ENCODE assay signal across 1 cellular context in genomic region chr3:4981160-4981687, GRCh38.
A peak's percentile ranks its signal among the peaks of the same experiment; 100 is the strongest.
TF ChIP-seq lines count a peak whose summit lies in the region.

No MANE protein-coding gene starts in this region.

TF ChIP-seq in K562, 482 proteins besides CTCF, POLR2A, EP300 and RAD21 (continued from another document and continues in another):
- no peak for TF ChIP-seq ZBTB2 (IDR thresholded peaks at IDR 0.05)
- peak; percentile 14; the same call in 1 of the 2 replicates for TF ChIP-seq NKRF (IDR thresholded peaks at IDR 0.05; ENCODE audit: borderline replicate concordance)
- TF ChIP-seq NFE2L1 (tag; IDR thresholded peaks at IDR 0.05; ENCODE audit: borderline replicate concordance, low read depth), result no peak
- no peak for TF ChIP-seq HDGF (IDR thresholded peaks at IDR 0.05)
- 0 out of 2 replicates have a peak, but pooled peaks have one; percentile 0 for TF ChIP-seq POLR2AphosphoS5 (IDR thresholded peaks at IDR 0.05; ENCODE audit: control insufficient read depth, insufficient read depth, low read depth, low read length)
- no peak for TF ChIP-seq GABPB1 (CRISPR knock-in tag; IDR thresholded peaks at IDR 0.05)
- TF ChIP-seq ZNF655 (CRISPR knock-in tag; IDR thresholded peaks at IDR 0.05), result 0 out of 2 replicates have a peak, but pooled peaks have one; percentile 13
- no peak for TF ChIP-seq KAT7 (CRISPR knock-in tag; IDR thresholded peaks at IDR 0.05; ENCODE audit: borderline replicate concordance)
- no peak for TF ChIP-seq SNIP1 (IDR thresholded peaks at IDR 0.05; ENCODE audit: low read depth)
- TF ChIP-seq TAF7 (tag; IDR thresholded peaks at IDR 0.05), result 0 out of 2 replicates have a peak, but pooled peaks have one; percentile 13
- TF ChIP-seq TEAD1 (CRISPR knock-in tag; IDR thresholded peaks at IDR 0.05), result peak in 1 of 2 experiments; percentile 80; a peak in 1 of 4 replicates
- no peak for TF ChIP-seq RFX5 (IDR thresholded peaks at IDR 0.05; ENCODE audit: low read depth, low read length)
- no peak for TF ChIP-seq JUN (IDR thresholded peaks at IDR 0.05; ENCODE audit: borderline replicate concordance, low read depth, low read length)
- 0 out of 2 replicates have a peak, but pooled peaks have one; percentile 82 for TF ChIP-seq JUN (CRISPR knock-in tag; IDR thresholded peaks at IDR 0.05; ENCODE audit: borderline replicate concordance)
- TF ChIP-seq KDM5B (IDR thresholded peaks at IDR 0.05; ENCODE audit: insufficient replicate concordance, low read depth, low read length), result peak; percentile 42
- TF ChIP-seq RBM39 (optimal IDR thresholded peaks at IDR 0.05; ENCODE audit: low read depth, low read length), result peak; percentile 65
- TF ChIP-seq CHD1 (IDR thresholded peaks at IDR 0.05; ENCODE audit: low read length), result peak; percentile 13
- 0 out of 4 replicates have a peak, but pooled peaks of 1 of the 2 experiments have one; percentile 8 for TF ChIP-seq MLX (CRISPR knock-in tag; conservative IDR thresholded peaks at IDR 0.05)
- no peak for TF ChIP-seq CBFA2T3 (IDR thresholded peaks at IDR 0.05)
- TF ChIP-seq OTX1 (CRISPR knock-in tag; IDR thresholded peaks at IDR 0.05), result no peak
- no peak for TF ChIP-seq GTF2E2 (tag; IDR thresholded peaks at IDR 0.05)
- 0 out of 4 replicates have a peak, but pooled peaks of 1 of the 2 experiments have one; percentile 45 for TF ChIP-seq FOXA3 (CRISPR knock-in tag; conservative IDR thresholded peaks at IDR 0.05 in 1 of 2, IDR thresholded peaks at IDR 0.05 in 1 of 2)
- no peak for TF ChIP-seq RUNX1 (IDR thresholded peaks at IDR 0.05; ENCODE audit: low read depth)
- 0 out of 2 replicates have a peak, but pooled peaks have one; percentile 12 for TF ChIP-seq MIER1 (IDR thresholded peaks at IDR 0.05; ENCODE audit: low read depth)
- TF ChIP-seq MAX (CRISPR knock-in tag; IDR thresholded peaks at IDR 0.05), result no peak
- TF ChIP-seq CREB5 (CRISPR knock-in tag; IDR thresholded peaks at IDR 0.05), result peak; percentile 27; the same call in 1 of the 2 replicates
- TF ChIP-seq GABPB2 (CRISPR knock-in tag; conservative IDR thresholded peaks at IDR 0.05), result no peak
- 0 out of 2 replicates have a peak, but pooled peaks have one; percentile 22 for TF ChIP-seq ZBTB17 (CRISPR knock-in tag; IDR thresholded peaks at IDR 0.05)
- TF ChIP-seq GATAD2A (IDR thresholded peaks at IDR 0.05), result no peak
- TF ChIP-seq TSHZ1 (CRISPR knock-in tag; IDR thresholded peaks at IDR 0.05), result 0 out of 2 replicates have a peak, but pooled peaks have one; percentile 3
- TF ChIP-seq FOXP1 (CRISPR knock-in tag; IDR thresholded peaks at IDR 0.05), result 0 out of 2 replicates have a peak, but pooled peaks have one; percentile 46
- peak; percentile 34 for TF ChIP-seq POLR2B (IDR thresholded peaks at IDR 0.05; ENCODE audit: low read depth, partially characterized antibody)
- no peak for TF ChIP-seq ZNF668 (CRISPR knock-in tag; IDR thresholded peaks at IDR 0.05)
- 0 out of 4 replicates have a peak, but pooled peaks of 1 of the 2 experiments have one; percentile 5 for TF ChIP-seq SIN3A (IDR thresholded peaks at IDR 0.05; ENCODE audit: borderline replicate concordance in 2 of 2, control insufficient read depth in 1 of 2, low read depth in 2 of 2, low read length in 2 of 2)
- 0 out of 2 replicates have a peak, but pooled peaks have one; percentile 9 for TF ChIP-seq THRB (CRISPR knock-in tag; conservative IDR thresholded peaks at IDR 0.05)
- TF ChIP-seq KLF10 (CRISPR knock-in tag; IDR thresholded peaks at IDR 0.05), result peak; percentile 18; the same call in 1 of the 2 replicates
- 0 out of 2 replicates have a peak, but pooled peaks have one; percentile 23 for TF ChIP-seq RERE (CRISPR knock-in tag; IDR thresholded peaks at IDR 0.05; ENCODE audit: borderline replicate concordance)
- TF ChIP-seq MLLT1 (IDR thresholded peaks at IDR 0.05), result peak; percentile 65 to 80; a peak in 3 of 4 replicates
- no peak for TF ChIP-seq PHB (CRISPR knock-in tag; IDR thresholded peaks at IDR 0.05)
- TF ChIP-seq NR4A1 (CRISPR knock-in tag; IDR thresholded peaks at IDR 0.05), result no peak
- no peak for TF ChIP-seq NR4A1 (tag; IDR thresholded peaks at IDR 0.05)
- TF ChIP-seq SRF (CRISPR knock-in tag; IDR thresholded peaks at IDR 0.05), result 0 out of 4 replicates have a peak, but pooled peaks of 1 of the 2 experiments have one; percentile 14
- TF ChIP-seq ZNF232 (CRISPR knock-in tag; IDR thresholded peaks at IDR 0.05), result no peak
